In the genomic region with DNA sequence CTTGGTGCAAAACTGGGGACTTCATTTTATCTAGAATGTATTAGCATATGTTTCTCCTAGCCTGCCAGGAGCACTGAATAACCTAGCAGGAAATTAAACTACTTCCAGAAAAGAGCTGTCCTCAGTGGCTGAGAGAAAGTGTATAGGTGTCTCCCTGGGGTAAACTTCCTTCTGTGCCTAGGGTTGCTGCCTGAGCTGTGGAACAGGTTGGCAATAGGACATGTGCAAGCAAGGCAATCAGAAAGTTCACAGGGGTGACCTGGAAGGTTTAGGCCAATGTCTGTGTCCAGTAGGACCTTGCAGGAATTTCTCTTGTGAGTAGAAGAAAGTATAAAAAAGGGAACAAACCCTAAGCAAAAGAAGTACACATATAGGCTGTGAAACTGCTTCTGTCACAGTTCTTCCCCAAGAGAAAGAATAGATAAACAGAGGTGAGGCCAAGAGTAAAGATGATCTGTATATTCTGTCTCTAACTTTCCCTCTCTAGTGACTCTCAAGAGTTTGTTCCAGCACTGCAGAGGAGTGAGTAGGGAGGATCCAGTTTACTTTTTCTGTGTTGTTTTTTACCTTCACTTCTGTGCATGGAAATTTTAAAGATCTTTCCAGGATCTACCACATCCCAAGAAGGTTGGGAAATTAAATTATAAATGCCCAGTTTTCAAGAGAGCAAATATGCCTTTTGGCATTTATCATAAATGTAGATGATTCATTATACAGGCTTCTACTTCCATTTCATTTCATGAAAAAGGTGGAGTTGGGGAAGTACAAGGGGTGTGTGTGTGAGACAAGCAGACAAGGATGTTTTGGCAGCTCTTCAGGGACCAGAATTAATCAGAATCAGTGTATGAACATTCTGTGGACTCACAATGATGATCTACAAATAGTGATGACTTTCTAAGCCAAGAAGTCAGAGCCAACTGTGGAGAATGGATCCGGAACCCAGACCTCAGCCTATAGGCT, we compare ENCODE assay signal across 10 cellular contexts.
DNase-seq lines count a peak whose midpoint lies in the region; ATAC-seq lines count a peak whose summit lies in the region.
"Had no signal": no experiment of that assay in that cellular context is flagged by ENCODE, and none has a peak within 500 bp of the region (broad histone marks: within the 10 kb centered on the region; RNA-seq: fewer than 3 reads in every experiment).

No MANE protein-coding gene starts in this region.

- H3K36me3 ChIP-seq in GM23248 (ENCODE audit: low read depth) = no peaks in the 10 kb centered on the region

- no peak overlapping the region for H3K4me3 ChIP-seq in GM23248

- peak overlapping the region; percentile 62 for H3K4me3 Mint-ChIP-seq in activated naive CD8-positive, alpha-beta T cell
- H3K4me3 Mint-ChIP-seq in immature natural killer cell = peak overlapping the region in 3 of 5 donors; percentile 1 to 48 (median 25)

- peaks cover 4% of the 10 kb centered on the region for H3K36me3 Mint-ChIP-seq in activated naive CD8-positive, alpha-beta T cell
- peaks cover 0 to 3% (median 0%) of the 10 kb centered on the region in 3 donors for H3K36me3 Mint-ChIP-seq in immature natural killer cell

- H3F3A ChIP-seq in GM23248 (ENCODE audit: insufficient read depth) = peaks cover 37% of the 10 kb centered on the region

- H3K27me3 Mint-ChIP-seq in activated naive CD8-positive, alpha-beta T cell = no peaks in the 10 kb centered on the region
- H3K27me3 Mint-ChIP-seq in immature natural killer cell (ENCODE audit: low read depth in 3 of 3) = peaks cover 0 to 7% (median 2%) of the 10 kb centered on the region in 3 donors

- H4K20me1 ChIP-seq in GM23248 (ENCODE audit: insufficient read depth) = peaks cover 10% of the 10 kb centered on the region; the same call in 1 of the 2 replicates

- H3K27me3 ChIP-seq in GM23248 (replicated peaks; ENCODE audit: insufficient read depth) = no peaks in the 10 kb centered on the region

- peak overlapping the region; percentile 15 for H3K4me2 ChIP-seq in GM23248 (ENCODE audit: unreplicated experiment)

- H3K27ac Mint-ChIP-seq in activated naive CD8-positive, alpha-beta T cell = peak overlapping the region; percentile 96
- H3K27ac Mint-ChIP-seq in immature natural killer cell = peak overlapping the region; percentile 6 to 83 (median 41)

- no peaks in the 10 kb centered on the region for H3K9me3 ChIP-seq in GM23248 (ENCODE audit: low read depth)

- H3K27ac ChIP-seq in GM23248 = peak overlapping the region; percentile 31
- H3K27ac ChIP-seq: WERI-Rb-1 had no signal

- H3K4me1 ChIP-seq in GM23248 (ENCODE audit: insufficient read depth) = peaks cover 24% of the 10 kb centered on the region

- H2AFZ ChIP-seq in GM23248 = no peak overlapping the region

- peaks cover 87% of the 10 kb centered on the region for H3K4me1 Mint-ChIP-seq in activated naive CD8-positive, alpha-beta T cell (ENCODE audit: low read depth)
- H3K4me1 Mint-ChIP-seq in immature natural killer cell = peaks cover 77 to 85% of the 10 kb centered on the region in 2 donors

- DNase-seq in AG08395 (ENCODE audit: low spot score) (peak; percentile 51), GM23248 (peak; percentile 78), immature natural killer cell (no peak), mesenteric fat pad (ENCODE audit: low spot score) (no peak)
- no peak for DNase-seq in stimulated activated CD4-positive, alpha-beta T cell treated with anti-CD3 and anti-CD28 coated beads, Interleukin-4, amount 100 ng/mL, for 1 hour
- DNase-seq: NCI-H510A, WERI-Rb-1 had no signal

- no peaks in the 10 kb centered on the region for H3K9me2 ChIP-seq in GM23248 (ENCODE audit: insufficient read depth)

- H3K79me2 ChIP-seq in GM23248 (ENCODE audit: insufficient read depth) = peaks cover 84% of the 10 kb centered on the region

- in situ Hi-C loops in GM23248 (cut with MboI) = no loop called here

- ATAC-seq in GM19023 (IDR thresholded peaks at IDR 0.05; ENCODE audit: unreplicated experiment) (no peak), GM19452 (IDR thresholded peaks at IDR 0.05; ENCODE audit: unreplicated experiment) (no peak)

- H3K9me3 Mint-ChIP-seq in activated naive CD8-positive, alpha-beta T cell (ENCODE audit: low read depth) = no peaks in the 10 kb centered on the region
- no peaks in the 10 kb centered on the region for H3K9me3 Mint-ChIP-seq in immature natural killer cell

- H3K9ac ChIP-seq in GM23248 = no peak overlapping the region

- WGBS in GM23248 (ENCODE audit: low coverage in 1 of 2, low lambda C conversion rate in 2 of 2, missing lambda C conversion rate in 2 of 2), 2 experiments = 71 to 72% methylated on average over 1 of the region's 1 CpG

Comparison
In these comparisons a context has a peak if more than half of its experiments do, and no peak if none do; other contexts are left out.
1. DNase-seq: peak in AG08395 (single experiment) and GM23248 (single experiment); none in immature natural killer cell (0 of 3), mesenteric fat pad (single experiment) and stimulated activated CD4-positive, alpha-beta T cell treated with anti-CD3 and anti-CD28 coated beads, Interleukin-4, amount 100 ng/mL, for 1 hour (single experiment).